In the genomic region with DNA sequence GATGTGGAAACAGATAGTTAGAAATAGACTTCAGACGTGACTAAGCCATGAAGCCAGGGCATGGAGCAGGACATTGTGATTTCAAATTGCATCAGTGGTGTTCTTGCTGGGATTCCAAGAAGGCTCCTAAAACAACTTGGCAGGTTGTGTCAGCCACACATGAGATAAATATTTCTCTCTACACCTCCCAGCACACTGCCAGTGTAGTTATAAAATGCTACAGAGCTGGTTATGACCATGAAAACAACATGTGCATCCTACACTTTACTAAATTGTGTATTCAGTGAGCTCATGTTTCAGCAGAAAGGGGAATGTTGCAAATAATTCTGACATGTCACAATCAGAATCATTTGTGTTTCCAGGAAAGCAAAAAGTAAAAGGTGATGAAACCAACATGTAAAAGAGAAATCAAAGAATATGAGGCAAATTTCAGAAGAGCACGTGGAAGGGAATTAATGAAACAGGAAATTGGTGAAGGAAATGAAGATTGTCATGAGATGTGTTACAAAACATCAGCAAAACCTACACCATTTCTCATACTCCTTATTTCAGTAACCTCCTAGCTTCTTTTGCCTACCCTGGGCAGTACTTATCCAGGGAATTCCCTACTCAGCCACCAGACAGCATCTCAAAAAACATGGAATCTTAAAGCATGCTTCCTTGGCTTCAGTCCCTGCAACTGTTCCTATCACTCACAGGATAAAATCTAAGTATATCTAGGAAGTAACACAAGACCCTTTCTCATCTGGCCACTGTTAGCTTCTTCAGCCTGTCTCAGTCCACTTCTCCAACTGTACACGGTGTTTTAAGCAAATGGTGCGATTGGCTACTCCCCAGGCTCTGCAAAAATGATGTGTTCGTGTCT, we compare ENCODE assay signal across 16 cellular contexts. TPM values are rescaled to one million over a fixed set of nuclear protein-coding genes. Genes with fewer than 3 reads are reported as not detected.
DNase-seq lines count a peak whose midpoint lies in the region; ATAC-seq and TF ChIP-seq lines count a peak whose summit lies in the region.
"Had no signal": no experiment of that assay in that cellular context is flagged by ENCODE, and none has a peak within 500 bp of the region (broad histone marks: within the 10 kb centered on the region; RNA-seq: fewer than 3 reads in every experiment).

No MANE protein-coding gene starts in this region.

- peaks cover 6% of the 10 kb centered on the region for H3K36me3 Mint-ChIP-seq in MCF 10A (ENCODE audit: insufficient read depth, unreplicated experiment)
- H3K36me3 Mint-ChIP-seq in WTC11: 0 out of 2 replicates have a peak, but pooled peaks cover 2% of the 10 kb centered on the region
- H3K36me3 Mint-ChIP-seq in type B pancreatic cell: no peaks in the 10 kb centered on the region

- DNase-seq in MCF 10A (ENCODE audit: unreplicated experiment) (peak; percentile 78), breast epithelium (ENCODE audit: low spot score in 2 of 2) (no peak), WTC11 (ENCODE audit: low spot score) (no peak), type B pancreatic cell (ENCODE audit: extremely low spot score, unreplicated experiment) (no peak), DMS153 treated with DMSO at 0.1 percent for 48 hours (lab: John Stamatoyannopoulos, UW; ENCODE audit: unreplicated experiment) (no peak)
- DNase-seq: dorsolateral prefrontal cortex, NCI-H1417 treated with DMSO at 0.1 percent for 48 hours, NCI-H524 treated with DMSO at 0.1 percent for 48 hours, pancreas had no signal

- peaks cover 47% of the 10 kb centered on the region for H3K4me1 Mint-ChIP-seq in MCF 10A (ENCODE audit: insufficient read depth, unreplicated experiment)
- peaks cover 24% of the 10 kb centered on the region for H3K4me1 Mint-ChIP-seq in WTC11
- no peaks in the 10 kb centered on the region for H3K4me1 Mint-ChIP-seq in type B pancreatic cell (ENCODE audit: unreplicated experiment)
- H3K4me1 Mint-ChIP-seq: B cell had no signal

- H3K36me3 ChIP-seq in breast epithelium (no peaks in the 10 kb centered on the region), gastroesophageal sphincter (peaks cover 0 to 33% of the 10 kb centered on the region in 2 donors)
- H3K36me3 ChIP-seq: pancreas had no signal

- WGBS in gastroesophageal sphincter (ENCODE audit: low coverage in 1 of 2), 2 donors: 51 to 73% methylated on average over 2 to 5 of the region's 5 CpGs

- POLR2A ChIA-PET in MCF 10A (lab: Yijun Ruan, JAX): interaction anchor here (0.7 to 8.7 kb wide), 26 partner anchors 8 to 348 kb away, joined by 3 to 115 read pairs (median 6); a partner anchor contains a TSS
- POLR2A ChIA-PET in WTC11 (lab: Charles Lee): no interaction called here

- H3K4me1 ChIP-seq in breast epithelium (no peaks in the 10 kb centered on the region), gastroesophageal sphincter (no peaks in the 10 kb centered on the region)
- H3K4me1 ChIP-seq: pancreas had no signal

- no peaks in the 10 kb centered on the region for H3K27me3 Mint-ChIP-seq in MCF 10A (ENCODE audit: insufficient read depth, unreplicated experiment)
- H3K27me3 Mint-ChIP-seq in WTC11 (ENCODE audit: low read depth): peaks cover 12% of the 10 kb centered on the region; the same call in 1 of the 2 replicates
- H3K27me3 Mint-ChIP-seq in type B pancreatic cell: no peaks in the 10 kb centered on the region

- ATAC-seq in WTC11 (no peak), gastroesophageal sphincter (peak; percentile 78), HG03439 (IDR thresholded peaks at IDR 0.05; ENCODE audit: unreplicated experiment) (no peak), GM18502 (IDR thresholded peaks at IDR 0.05; ENCODE audit: poor library complexity, unreplicated experiment) (no peak)
- ATAC-seq: HCT116 had no signal

- no peak for TF ChIP-seq CTCF in MCF 10A (IDR thresholded peaks at IDR 0.05; ENCODE audit: unreplicated experiment)
- no peak for TF ChIP-seq CTCF in breast epithelium (IDR thresholded peaks at IDR 0.05)
- no peak for TF ChIP-seq CTCF in WTC11 (IDR thresholded peaks at IDR 0.05)
- TF ChIP-seq CTCF in gastroesophageal sphincter (IDR thresholded peaks at IDR 0.05): no peak
- TF ChIP-seq CTCF in type B pancreatic cell (conservative IDR thresholded peaks at IDR 0.05): no peak

- H3K4me3 ChIP-seq in breast epithelium (no peak overlapping the region), gastroesophageal sphincter (no peak overlapping the region)
- H3K4me3 ChIP-seq: dorsolateral prefrontal cortex, pancreas had no signal

- H3K4me3 Mint-ChIP-seq in MCF 10A (ENCODE audit: unreplicated experiment): peak overlapping the region; percentile 31
- no peak overlapping the region for H3K4me3 Mint-ChIP-seq in WTC11
- H3K4me3 Mint-ChIP-seq in type B pancreatic cell: no peak overlapping the region
- H3K4me3 Mint-ChIP-seq: B cell had no signal

- H3K27ac ChIP-seq in breast epithelium (no peak overlapping the region), gastroesophageal sphincter (no peak overlapping the region)
- H3K27ac ChIP-seq: dorsolateral prefrontal cortex, pancreas had no signal

- no peak for TF ChIP-seq POLR2A in breast epithelium (IDR thresholded peaks at IDR 0.05)
- TF ChIP-seq POLR2A in gastroesophageal sphincter (IDR thresholded peaks at IDR 0.05): no peak

- TF ChIP-seq EP300 in gastroesophageal sphincter (IDR thresholded peaks at IDR 0.05): no peak

- CTCF ChIA-PET in MCF 10A (lab: Yijun Ruan, JAX) (interaction anchor here (0.5 to 1.7 kb wide), 6 partner anchors 89 to 349 kb away, joined by 3 to 5 read pairs (median 4); no protein-coding TSS in a partner anchor), WTC11 (lab: Charles Lee) (interaction anchor here (1.5 kb wide), 1 partner anchor 215 kb away, joined by 3 read pairs; no protein-coding TSS in a partner anchor)

- H3K9me3 ChIP-seq in breast epithelium (no peaks in the 10 kb centered on the region), gastroesophageal sphincter (no peaks in the 10 kb centered on the region)
- H3K9me3 ChIP-seq: pancreas had no signal

- BruUV-seq in MCF 10A (replicated peaks; lab: Mats Ljungman, UMichigan): TSS peak; percentile 62

- intact Hi-C loops in MCF 10A (cut with micrococcal nuclease): loop anchor here (2.0 to 5.0 kb wide), 2 partner anchors 96 to 106 kb away; no protein-coding TSS in a partner anchor
- intact Hi-C loops in breast epithelium (cut with DNase I; ENCODE audit: low total_unique reads): no loop called here

- H3K27me3 ChIP-seq in breast epithelium: no peaks in the 10 kb centered on the region
- no peaks in the 10 kb centered on the region for H3K27me3 ChIP-seq in gastroesophageal sphincter
- H3K27me3 ChIP-seq: dorsolateral prefrontal cortex, pancreas had no signal

- H3K27ac Mint-ChIP-seq in MCF 10A (ENCODE audit: low read depth, unreplicated experiment) (peak overlapping the region; percentile 87), WTC11 (no peak overlapping the region), type B pancreatic cell (peak overlapping the region; percentile 46)
- H3K27ac Mint-ChIP-seq: B cell had no signal

- H3K9me3 Mint-ChIP-seq in MCF 10A (ENCODE audit: unreplicated experiment) (no peaks in the 10 kb centered on the region), WTC11 (peaks cover 12% of the 10 kb centered on the region), type B pancreatic cell (no peaks in the 10 kb centered on the region)

TF ChIP-seq in WTC11, 78 proteins besides CTCF, POLR2A, EP300 and RAD21:
- no peak for TF ChIP-seq SOX15 (CRISPR knock-in tag; IDR thresholded peaks at IDR 0.05)
- TF ChIP-seq GABPB1 (CRISPR knock-in tag; IDR thresholded peaks at IDR 0.05): peak; percentile 78
- TF ChIP-seq, protein P1, sequence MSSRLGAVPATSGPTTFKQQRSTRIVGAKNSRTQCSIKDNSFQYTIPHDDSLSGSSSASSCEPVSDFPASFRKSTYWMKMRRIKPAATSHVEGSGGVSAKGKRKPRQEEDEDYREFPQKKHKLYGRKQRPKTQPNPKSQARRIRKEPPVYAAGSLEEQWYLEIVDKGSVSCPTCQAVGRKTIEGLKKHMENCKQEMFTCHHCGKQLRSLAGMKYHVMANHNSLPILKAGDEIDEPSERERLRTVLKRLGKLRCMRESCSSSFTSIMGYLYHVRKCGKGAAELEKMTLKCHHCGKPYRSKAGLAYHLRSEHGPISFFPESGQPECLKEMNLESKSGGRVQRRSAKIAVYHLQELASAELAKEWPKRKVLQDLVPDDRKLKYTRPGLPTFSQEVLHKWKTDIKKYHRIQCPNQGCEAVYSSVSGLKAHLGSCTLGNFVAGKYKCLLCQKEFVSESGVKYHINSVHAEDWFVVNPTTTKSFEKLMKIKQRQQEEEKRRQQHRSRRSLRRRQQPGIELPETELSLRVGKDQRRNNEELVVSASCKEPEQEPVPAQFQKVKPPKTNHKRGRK (CRISPR knock-in tag; IDR thresholded peaks at IDR 0.05; ENCODE audit: borderline replicate concordance): no peak

RNA-seq across cellular contexts. Expression of a gene that starts 5.8 kb away (rescaled TPM):
- not detected in 2 replicates for total RNA-seq in MCF 10A (2022)
- total RNA-seq in breast epithelium: 1 to 10 TPM in 2 of 3 donors, not detected in 1; 1.5 to 2.3 TPM
- not detected in 3 replicates for total RNA-seq in WTC11 (2021)
- total RNA-seq in gastroesophageal sphincter: not detected
- 0.46 and 2.3 TPM in 2 replicates for total RNA-seq in type B pancreatic cell (ENCODE audit: low replicate concordance)
- total RNA-seq: activated CD8-positive, alpha-beta memory T cell treated with anti-CD3 and anti-CD28 coated beads for 36 hours; B cell; lung microvascular endothelial cell had no signal

RNA-seq across cellular contexts. Expression of a gene that starts 43.2 kb away (rescaled TPM):
- not detected in 2 replicates for total RNA-seq in MCF 10A (2022)
- under 1 TPM; 0.33 to 0.64 (median 0.59) TPM for total RNA-seq in breast epithelium
- 0.32 to 0.50 TPM (median 0.33 TPM) in 3 replicates for total RNA-seq in WTC11 (2021)
- total RNA-seq in gastroesophageal sphincter: not detected
- 4.2 and 10.0 TPM in 2 replicates for total RNA-seq in type B pancreatic cell (ENCODE audit: low replicate concordance)
- total RNA-seq: activated CD8-positive, alpha-beta memory T cell treated with anti-CD3 and anti-CD28 coated beads for 36 hours; B cell; lung microvascular endothelial cell had no signal
